In the genomic region with DNA sequence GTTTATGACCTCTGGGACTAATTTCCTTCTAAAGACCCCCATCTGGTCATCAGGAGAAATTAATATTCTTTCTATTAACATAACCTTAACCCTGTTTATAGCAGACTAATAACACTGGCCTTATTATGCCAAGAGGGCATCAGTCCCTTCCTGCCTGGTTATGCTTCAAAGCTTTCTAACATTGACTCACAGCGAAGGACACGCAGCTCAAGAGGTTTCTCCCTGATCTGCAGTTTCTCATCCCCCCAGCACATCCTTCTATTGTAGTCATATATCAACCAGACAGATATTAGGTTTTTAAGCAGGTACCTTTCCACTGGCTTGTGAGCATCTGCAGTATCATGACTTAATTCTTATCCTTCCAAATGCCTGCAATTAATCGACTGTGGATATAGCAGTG, we compare ENCODE assay signal across 26 cellular contexts.
DNase-seq lines count a peak whose midpoint lies in the region; ATAC-seq, FAIRE-seq and TF ChIP-seq lines count a peak whose summit lies in the region.
"Had no signal": no experiment of that assay in that cellular context is flagged by ENCODE, and none has a peak within 500 bp of the region (broad histone marks: within the 10 kb centered on the region; RNA-seq: fewer than 3 reads in every experiment).

No MANE protein-coding gene starts in this region.

- ATAC-seq in activated CD4-positive, alpha-beta T cell treated with anti-CD3 and anti-CD28 coated beads for 36 hours: peak; percentile 39
- ATAC-seq in HG02610 (IDR thresholded peaks at IDR 0.05; ENCODE audit: unreplicated experiment): peak; percentile 53
- ATAC-seq in HG03460 (IDR thresholded peaks at IDR 0.05; ENCODE audit: unreplicated experiment): peak; percentile 57
- peak; percentile 91 to 92 for ATAC-seq in stimulated activated naive B cell treated with anti-CD40 and anti-IgM and Interleukin-4, amounts not matched to agents 10 μg/mL and 1 μg/mL and 100 μg/mL, for 72 hours (replicated peaks)
- ATAC-seq in pancreas: no peak
- ATAC-seq: activated T-cell treated with anti-CD3 and anti-CD28 coated beads, Interleukin-2, amount 50 U/mL, for 4 hours; naive thymus-derived CD8-positive, alpha-beta T cell had no signal

- H3K4me3 ChIP-seq in pancreas: no peak overlapping the region
- H3K4me3 ChIP-seq in testis: no peak overlapping the region
- H3K4me3 ChIP-seq: HAP-1, SJSA1 had no signal

- no peaks in the 10 kb centered on the region for H3K27me3 Mint-ChIP-seq in activated CD4-positive, alpha-beta T cell treated with anti-CD3 and anti-CD28 coated beads for 36 hours
- H3K27me3 Mint-ChIP-seq in stimulated activated naive B cell treated with anti-CD40 and anti-IgM and Interleukin-4, amounts not matched to agents 10 μg/mL and 1 μg/mL and 100 μg/mL, for 72 hours: no peaks in the 10 kb centered on the region
- H3K27me3 Mint-ChIP-seq: naive thymus-derived CD8-positive, alpha-beta T cell; progenitor cell of endocrine pancreas had no signal

- POLR2A ChIA-PET in activated CD4-positive, alpha-beta T cell treated with anti-CD3 and anti-CD28 coated beads for 36 hours (lab: Charles Lee): no interaction called here

- FAIRE-seq in pancreas (lab: Jason Lieb, UNC): no peak
- FAIRE-seq: D721Med, frontal cortex had no signal

- H3K27me3 ChIP-seq in pancreas (no peaks in the 10 kb centered on the region), testis (no peaks in the 10 kb centered on the region)
- H3K27me3 ChIP-seq: BE2C, SJSA1 had no signal

- intact Hi-C loops in activated CD4-positive, alpha-beta T cell treated with anti-CD3 and anti-CD28 coated beads for 36 hours (cut with DNase I, micrococcal nuclease): no loop called here
- intact Hi-C loops in pancreas (cut with DNase I) (no loop called here), testis (cut with DNase I; ENCODE audit: low total_unique reads) (no loop called here)

- H3K4me1 ChIP-seq in pancreas (peaks cover 0 to 8% (median 5%) of the 10 kb centered on the region in 3 donors), testis (no peaks in the 10 kb centered on the region)
- H3K4me1 ChIP-seq: BE2C, HAP-1 had no signal

- no peaks in the 10 kb centered on the region for H3K36me3 ChIP-seq in pancreas
- H3K36me3 ChIP-seq in testis (ENCODE audit: low read depth, missing control alignments): no peaks in the 10 kb centered on the region
- H3K36me3 ChIP-seq: BE2C, HAP-1, SJSA1 had no signal

- H3K36me3 Mint-ChIP-seq in activated CD4-positive, alpha-beta T cell treated with anti-CD3 and anti-CD28 coated beads for 36 hours (ENCODE audit: low read depth): no peaks in the 10 kb centered on the region
- no peaks in the 10 kb centered on the region for H3K36me3 Mint-ChIP-seq in stimulated activated naive B cell treated with anti-CD40 and anti-IgM and Interleukin-4, amounts not matched to agents 10 μg/mL and 1 μg/mL and 100 μg/mL, for 72 hours
- H3K36me3 Mint-ChIP-seq: activated naive CD4-positive, alpha-beta T cell treated with anti-CD3 and anti-CD28 coated beads, Interleukin-2, amount 10 ng/mL, durations not matched to agents 7 days and 5 days; naive thymus-derived CD8-positive, alpha-beta T cell had no signal

- DNase-seq in activated CD4-positive, alpha-beta T cell treated with anti-CD3 and anti-CD28 coated beads for 36 hours: no peak
- DNase-seq in activated CD4-positive, alpha-beta T cell treated with anti-CD3 and anti-CD28 coated beads for 48 hours: no peak
- DNase-seq in stimulated activated naive B cell treated with anti-CD40 and anti-IgM and Interleukin-4, amounts not matched to agents 10 μg/mL and 1 μg/mL and 100 μg/mL, for 72 hours: peak; percentile 60
- no peak for DNase-seq in stimulated activated naive CD4-positive, alpha-beta T cell (lab: John Stamatoyannopoulos, UW)
- DNase-seq in pancreas: no peak
- no peak for DNase-seq in testis
- DNase-seq: activated naive CD4-positive, alpha-beta T cell treated with anti-CD3 and anti-CD28 coated beads, Interleukin-2, amount 10 ng/mL, durations not matched to agents 7 days and 5 days; activated T-cell treated with anti-CD3 and anti-CD28 coated beads, Interleukin-2, amount 50 U/mL, for 4 hours; anterior cingulate cortex; BE2C; central memory CD4-positive, alpha-beta T cell; erythroblast; IMR-90; kidney glomerular epithelial cell; mesendoderm; naive thymus-derived CD8-positive, alpha-beta T cell; NCI-H82; stimulated activated CD4-positive, alpha-beta T cell treated with anti-CD3 and anti-CD28 coated beads, Interleukin-2, amount 100 ng/mL, for 24 hours had no signal

- H3K27ac ChIP-seq in pancreas (no peak overlapping the region), testis (no peak overlapping the region)
- H3K27ac ChIP-seq: 22Rv1, SJSA1 had no signal

- TF ChIP-seq POLR2A in testis (IDR thresholded peaks at IDR 0.05): no peak

- CTCF ChIA-PET in activated CD4-positive, alpha-beta T cell treated with anti-CD3 and anti-CD28 coated beads for 36 hours (lab: Charles Lee): interaction anchor here (1.0 kb wide), 1 partner anchor 11 kb away, joined by 3 read pairs; no protein-coding TSS in a partner anchor

- H3K27ac Mint-ChIP-seq in activated CD4-positive, alpha-beta T cell treated with anti-CD3 and anti-CD28 coated beads for 36 hours: no peak overlapping the region
- peak overlapping the region; percentile 86 for H3K27ac Mint-ChIP-seq in stimulated activated naive B cell treated with anti-CD40 and anti-IgM and Interleukin-4, amounts not matched to agents 10 μg/mL and 1 μg/mL and 100 μg/mL, for 72 hours
- H3K27ac Mint-ChIP-seq: activated naive CD4-positive, alpha-beta T cell treated with anti-CD3 and anti-CD28 coated beads, Interleukin-2, amount 10 ng/mL, durations not matched to agents 7 days and 5 days; progenitor cell of endocrine pancreas had no signal

- H3K9me3 Mint-ChIP-seq in activated CD4-positive, alpha-beta T cell treated with anti-CD3 and anti-CD28 coated beads for 36 hours (ENCODE audit: low read depth): peaks cover 2% of the 10 kb centered on the region
- peaks cover 0 to 3% of the 10 kb centered on the region in 2 donors for H3K9me3 Mint-ChIP-seq in stimulated activated naive B cell treated with anti-CD40 and anti-IgM and Interleukin-4, amounts not matched to agents 10 μg/mL and 1 μg/mL and 100 μg/mL, for 72 hours
- H3K9me3 Mint-ChIP-seq: activated naive CD4-positive, alpha-beta T cell treated with anti-CD3 and anti-CD28 coated beads, Interleukin-2, amount 10 ng/mL, durations not matched to agents 7 days and 5 days; activated T-cell treated with anti-CD3 and anti-CD28 coated beads, Interleukin-2, amount 50 U/mL, for 4 hours had no signal

- peaks cover 10% of the 10 kb centered on the region for H3K4me1 Mint-ChIP-seq in activated CD4-positive, alpha-beta T cell treated with anti-CD3 and anti-CD28 coated beads for 36 hours
- H3K4me1 Mint-ChIP-seq in stimulated activated naive B cell treated with anti-CD40 and anti-IgM and Interleukin-4, amounts not matched to agents 10 μg/mL and 1 μg/mL and 100 μg/mL, for 72 hours: peaks cover 58 to 87% of the 10 kb centered on the region in 2 donors

- H3K4me3 Mint-ChIP-seq in activated CD4-positive, alpha-beta T cell treated with anti-CD3 and anti-CD28 coated beads for 36 hours: no peak overlapping the region
- H3K4me3 Mint-ChIP-seq in stimulated activated naive B cell treated with anti-CD40 and anti-IgM and Interleukin-4, amounts not matched to agents 10 μg/mL and 1 μg/mL and 100 μg/mL, for 72 hours: no peak overlapping the region
- H3K4me3 Mint-ChIP-seq: activated naive CD4-positive, alpha-beta T cell treated with anti-CD3 and anti-CD28 coated beads, Interleukin-2, amount 10 ng/mL, durations not matched to agents 7 days and 5 days; activated T-cell treated with anti-CD3 and anti-CD28 coated beads, Interleukin-2, amount 50 U/mL, for 4 hours; naive thymus-derived CD8-positive, alpha-beta T cell had no signal

- TF ChIP-seq CTCF in pancreas (IDR thresholded peaks at IDR 0.05) (no peak), testis (IDR thresholded peaks at IDR 0.05) (no peak)

- WGBS in pancreas, 2 donors: 86 to 88% methylated on average over 3 of the region's 3 CpGs
- 77 to 83% methylated on average over 3 of the region's 3 CpGs for WGBS in testis, 2 donors

- H3K9me3 ChIP-seq in pancreas (no peaks in the 10 kb centered on the region), testis (no peaks in the 10 kb centered on the region)
- H3K9me3 ChIP-seq: BE2C, HAP-1, SJSA1 had no signal

Comparison
In these comparisons a context has a peak if more than half of its experiments do, and no peak if none do; other contexts are left out.
1. ATAC-seq: peak in activated CD4-positive, alpha-beta T cell treated with anti-CD3 and anti-CD28 coated beads for 36 hours (single experiment), HG02610 (single experiment), HG03460 (single experiment) and stimulated activated naive B cell treated with anti-CD40 and anti-IgM and Interleukin-4, amounts not matched to agents 10 μg/mL and 1 μg/mL and 100 μg/mL, for 72 hours (2 of 2); none in pancreas (0 of 4).